8 cellular contexts compared by ENCODE assay signal in genomic region chr11:65417702-65418430, GRCh38. TPM values are rescaled to one million over a fixed set of nuclear protein-coding genes. Genes with fewer than 3 reads are reported as not detected.
A peak's percentile ranks its signal among the peaks of the same experiment; 100 is the strongest.
DNase-seq lines count a peak whose midpoint lies in the region; ATAC-seq and TF ChIP-seq lines count a peak whose summit lies in the region.

No MANE protein-coding gene starts in this region.

- no peak for ATAC-seq in central memory CD8-positive, alpha-beta T cell (replicated peaks; ENCODE audit: extremely low read depth, poor library complexity, severe bottlenecking)
- ATAC-seq in GM21447 (IDR thresholded peaks at IDR 0.05; ENCODE audit: unreplicated experiment), result no peak
- no peak for ATAC-seq in HG03039 (IDR thresholded peaks at IDR 0.05; ENCODE audit: unreplicated experiment)
- ATAC-seq in GM18868 (IDR thresholded peaks at IDR 0.05; ENCODE audit: unreplicated experiment), result no peak

- no peaks in the 10 kb centered on the region for H3K27me3 ChIP-seq in Peyer's patch
- no peaks in the 10 kb centered on the region for H3K27me3 ChIP-seq in liver (ENCODE audit: control insufficient read depth in 4 of 4, insufficient read depth in 4 of 4, low read length in 3 of 4)
- no peaks in the 10 kb centered on the region for H3K27me3 ChIP-seq in stomach

- intact Hi-C loops in stomach (cut with DNase I; ENCODE audit: low total_unique reads), result no loop called here

- DNase-seq in Peyer's patch, result peak; percentile 62 to 88 (median 80)
- no peak for DNase-seq in central memory CD8-positive, alpha-beta T cell (ENCODE audit: low spot score in 2 of 2)
- DNase-seq in stomach, result peak; percentile 50

- H3K4me1 ChIP-seq in ES-I3 (ENCODE audit: insufficient read depth, low read length), result peaks cover 43% of the 10 kb centered on the region
- H3K4me1 ChIP-seq in Peyer's patch, result peaks cover 7 to 49% (median 35%) of the 10 kb centered on the region in 4 donors
- peaks cover 11 to 39% (median 23%) of the 10 kb centered on the region in 4 donors for H3K4me1 ChIP-seq in liver (ENCODE audit: control insufficient read depth in 4 of 4, insufficient read depth in 4 of 4, low read length in 3 of 4)
- peaks cover 43 to 65% (median 58%) of the 10 kb centered on the region in 4 donors for H3K4me1 ChIP-seq in stomach

- H3K36me3 ChIP-seq in ES-I3 (ENCODE audit: insufficient read depth, low read length), result no peaks in the 10 kb centered on the region
- peaks cover 0 to 7% (median 0%) of the 10 kb centered on the region in 3 donors for H3K36me3 ChIP-seq in Peyer's patch
- peaks cover 0 to 4% (median 0%) of the 10 kb centered on the region in 4 donors for H3K36me3 ChIP-seq in liver (ENCODE audit: control insufficient read depth in 4 of 4, insufficient read depth in 3 of 4, low read depth in 1 of 4, low read length in 3 of 4)
- peaks cover 4 to 14% (median 9%) of the 10 kb centered on the region in 4 donors for H3K36me3 ChIP-seq in stomach

- H3K9me3 ChIP-seq in ES-I3 (ENCODE audit: control insufficient read depth, insufficient read depth, low read length) (no peaks in the 10 kb centered on the region), Peyer's patch (no peaks in the 10 kb centered on the region), liver (ENCODE audit: control insufficient read depth in 4 of 4, low read length in 3 of 4) (no peaks in the 10 kb centered on the region), stomach (no peaks in the 10 kb centered on the region)

- 13% methylated on average over 19 of the region's 19 CpGs for WGBS in liver
- 12 to 26% (median 24%) methylated on average over 13 to 19 of the region's 19 CpGs for WGBS in stomach, 5 donors

- peak overlapping the region; percentile 97 to 100 (median 98) for H3K27ac ChIP-seq in Peyer's patch
- H3K27ac ChIP-seq in liver (ENCODE audit: low read depth in 1 of 2, low read length in 2 of 2), result peak overlapping the region; percentile 99 to 100
- H3K27ac ChIP-seq in stomach, result peak overlapping the region; percentile 98 to 100 (median 99)

- no peak for TF ChIP-seq CTCF in Peyer's patch (IDR thresholded peaks at IDR 0.05)
- TF ChIP-seq CTCF in liver (IDR thresholded peaks at IDR 0.05; ENCODE audit: low read depth, low read length, missing input control), result no peak
- no peak for TF ChIP-seq CTCF in stomach (IDR thresholded peaks at IDR 0.05)

- peak overlapping the region; percentile 100 for H3K4me3 Mint-ChIP-seq in central memory CD8-positive, alpha-beta T cell

- H3K9me3 Mint-ChIP-seq in central memory CD8-positive, alpha-beta T cell, result no peaks in the 10 kb centered on the region

- H3K27ac Mint-ChIP-seq in central memory CD8-positive, alpha-beta T cell (ENCODE audit: low read depth), result peak overlapping the region; percentile 100

- peaks cover 71% of the 10 kb centered on the region for H3K4me1 Mint-ChIP-seq in central memory CD8-positive, alpha-beta T cell

- H3K27me3 Mint-ChIP-seq in central memory CD8-positive, alpha-beta T cell, result no peaks in the 10 kb centered on the region

- TF ChIP-seq RAD21 in liver (IDR thresholded peaks at IDR 0.05), result no peak

- TF ChIP-seq POLR2A in Peyer's patch (IDR thresholded peaks at IDR 0.05), result peak in 1 of 2 donors; percentile 22
- TF ChIP-seq POLR2A in stomach (IDR thresholded peaks at IDR 0.05), result no peak

- H3K36me3 Mint-ChIP-seq in central memory CD8-positive, alpha-beta T cell (ENCODE audit: insufficient read depth), result peaks cover 31% of the 10 kb centered on the region

- H3K9ac ChIP-seq in ES-I3 (ENCODE audit: low read depth, low read length), result peak overlapping the region; percentile 59
- H3K9ac ChIP-seq in liver (ENCODE audit: low read depth in 1 of 2, low read length in 2 of 2), result peak overlapping the region; percentile 62 to 99

- TF ChIP-seq EP300 in stomach (IDR thresholded peaks at IDR 0.05), result no peak

- H3K4me3 ChIP-seq in Peyer's patch (peak overlapping the region; percentile 28 to 66 (median 59)), liver (ENCODE audit: low read depth in 1 of 3, low read length in 3 of 3) (peak overlapping the region; percentile 2 to 51 (median 29)), stomach (peak overlapping the region; percentile 19 to 81 (median 33))

TF ChIP-seq in liver, 16 proteins besides CTCF, POLR2A, EP300 and RAD21:
- TF ChIP-seq SP1 (IDR thresholded peaks at IDR 0.05) (peak; percentile 30), HNF4G (IDR thresholded peaks at IDR 0.05) (no peak), NR2F2 (IDR thresholded peaks at IDR 0.05) (no peak)

RNA-seq across cellular contexts. Expression of gene NEAT1, which starts 4.7 kb away (rescaled TPM):
- total RNA-seq in Peyer's patch, result 1,000 to 10,000 TPM in 2 of 4 donors, 100 to 1,000 TPM in 2; 705 to 1,411 (median 1,064) TPM
- 1,000 to 10,000 TPM in 1 of 2 donors, 10 to 100 TPM in 1; 29.6 to 1,968 TPM for total RNA-seq in liver
- 100 to 1,000 TPM in 1 of 2 donors, 10 to 100 TPM in 1; 50.2 to 111 TPM for polyA plus RNA-seq in liver
- total RNA-seq in stomach, result 1,000 to 10,000 TPM in 2 of 5 donors, 100 to 1,000 TPM in 3; 253 to 2,124 (median 789) TPM
- polyA plus RNA-seq in stomach, result 1,000 to 10,000 TPM in 1 of 3 donors, 100 to 1,000 TPM in 2; 131 to 1,368 (median 157) TPM

RNA-seq across cellular contexts. Expression of gene FRMD8, which starts 31.4 kb away (rescaled TPM):
- total RNA-seq in Peyer's patch, result 100 to 1,000 TPM in 2 of 4 donors, 10 to 100 TPM in 2; 51.2 to 115 (median 102) TPM
- 10 to 100 TPM; 20.7 to 22.8 TPM for total RNA-seq in liver
- polyA plus RNA-seq in liver, result 1 to 10 TPM; 2.8 to 9.4 TPM
- total RNA-seq in stomach, result 100 to 1,000 TPM in 3 of 5 donors, 10 to 100 TPM in 1, 1 to 10 TPM in 1; 9.3 to 340 (median 114) TPM
- 10 to 100 TPM; 11.8 to 16.3 (median 13.6) TPM for polyA plus RNA-seq in stomach

RNA-seq across cellular contexts. Expression of gene SLC25A45, which starts 35.4 kb away (rescaled TPM):
- total RNA-seq in Peyer's patch (10 to 100 TPM; 23.3 to 50.6 (median 40.2) TPM), liver (1 to 10 TPM; 5.1 to 6.8 TPM), stomach (100 to 1,000 TPM in 1 of 5 donors, 1 to 10 TPM in 4; 1.2 to 101 (median 2.4) TPM)
- polyA plus RNA-seq in liver (1 to 10 TPM; 4.5 to 5.6 TPM), stomach (1 to 10 TPM; 1.9 to 3.8 (median 3.1) TPM)

Comparison
In these comparisons a context has a peak if more than half of its experiments do, and no peak if none do; other contexts are left out.
1. DNase-seq: peak in Peyer's patch (3 of 3) and stomach (single experiment); none in central memory CD8-positive, alpha-beta T cell (0 of 2).
2. Peak in every context shown above with its lines, with median percentiles within 50 percentile points of each other: H3K27ac ChIP-seq and H3K4me3 ChIP-seq.